ENCODE assay signal across 1 cellular context in genomic region chr11:21612326-21612725, GRCh38.
TF ChIP-seq lines count a peak whose summit lies in the region.

No MANE protein-coding gene starts in this region.

TF ChIP-seq in GM23338, 12 proteins besides CTCF, POLR2A, EP300 and RAD21 (continued from another document):
- TF ChIP-seq ETS1 (IDR thresholded peaks at IDR 0.05): no peak
- no peak for TF ChIP-seq EZH2 (IDR thresholded peaks at IDR 0.05; ENCODE audit: low read depth, unreplicated experiment)
- TF ChIP-seq POLR2AphosphoS5 (IDR thresholded peaks at IDR 0.05; ENCODE audit: low read depth): no peak
- no peak for TF ChIP-seq JUNB (IDR thresholded peaks at IDR 0.05; ENCODE audit: unreplicated experiment)
- no peak for TF ChIP-seq STAT1 (IDR thresholded peaks at IDR 0.05; ENCODE audit: unreplicated experiment)
- no peak for TF ChIP-seq ZNF114 (CRISPR knock-in tag; IDR thresholded peaks at IDR 0.05)
- no peak for TF ChIP-seq EZH2phosphoT487 (IDR thresholded peaks at IDR 0.05; ENCODE audit: unreplicated experiment)
- TF ChIP-seq NANOG (IDR thresholded peaks at IDR 0.05; ENCODE audit: borderline replicate concordance): no peak
- no peak for TF ChIP-seq ZNF331 (CRISPR knock-in tag; IDR thresholded peaks at IDR 0.05; ENCODE audit: low read depth)
- no peak for TF ChIP-seq REST (IDR thresholded peaks at IDR 0.05; ENCODE audit: unreplicated experiment)
- no peak for TF ChIP-seq ZNF462 (CRISPR knock-in tag; IDR thresholded peaks at IDR 0.05)
